ENCODE assay signal across 22 cellular contexts in the genomic region with DNA sequence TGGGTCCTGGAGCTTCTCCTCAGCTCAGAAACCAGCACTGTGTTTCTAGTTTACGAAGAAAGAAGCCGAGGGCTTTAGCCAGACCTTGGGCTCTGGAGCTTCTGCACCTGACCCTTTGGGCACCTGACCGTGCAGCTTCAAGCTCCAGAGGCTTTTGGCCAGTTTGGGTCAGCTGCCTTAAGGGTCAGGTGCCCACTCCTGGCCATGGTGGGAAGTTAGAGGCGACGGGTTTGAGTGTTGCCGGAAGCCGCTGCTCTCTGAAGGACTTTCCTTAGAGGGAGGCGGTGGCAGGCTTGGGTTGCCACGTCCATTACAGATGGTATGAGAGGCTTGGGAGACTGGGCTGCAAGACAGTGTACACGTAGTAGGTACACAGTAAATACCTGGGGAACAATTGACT. TPM values are rescaled to one million over a fixed set of nuclear protein-coding genes. Genes with fewer than 3 reads are reported as not detected.
DNase-seq lines count a peak whose midpoint lies in the region; ATAC-seq and TF ChIP-seq lines count a peak whose summit lies in the region.
"Had no signal": no experiment of that assay in that cellular context is flagged by ENCODE, and none has a peak within 500 bp of the region (broad histone marks: within the 10 kb centered on the region; RNA-seq: fewer than 3 reads in every experiment).

No MANE protein-coding gene starts in this region.

- no peaks in the 10 kb centered on the region for H3K79me1 ChIP-seq in IMR-90 (ENCODE audit: low read depth in 1 of 2, low read length in 2 of 2)

- POLR2A ChIA-PET in IMR-90 (lab: Charles Lee; ENCODE audit: unreplicated experiment), result no interaction called here
- POLR2A ChIA-PET in HEK293T (lab: Yijun Ruan, JAX), result no interaction called here

- no peak overlapping the region for H4K5ac ChIP-seq in IMR-90 (ENCODE audit: low read depth, low read length)

- H3K14ac ChIP-seq in IMR-90 (replicated peaks; ENCODE audit: low read depth, low read length), result no peak overlapping the region

- H3K4ac ChIP-seq in IMR-90 (ENCODE audit: low read depth, low read length), result no peak overlapping the region

- H3K27me3 ChIP-seq in IMR-90 (ENCODE audit: control insufficient read depth, insufficient read depth, low read length), result no peaks in the 10 kb centered on the region

- no peaks in the 10 kb centered on the region for H3K9me3 ChIP-seq in IMR-90 (ENCODE audit: control insufficient read depth, insufficient read depth, low read length)

- H3K9me3 Mint-ChIP-seq in activated CD4-positive, alpha-beta T cell treated with anti-CD3 and anti-CD28 coated beads, Interleukin-2, amount 10 ng/mL, durations not matched to agents 24 days and 14 days, result no peaks in the 10 kb centered on the region
- H3K9me3 Mint-ChIP-seq in activated T-helper 17 cell treated with anti-CD3 and anti-CD28 coated beads, Interleukin-2, amount 50 U/mL, for 72 hours, result no peaks in the 10 kb centered on the region
- no peaks in the 10 kb centered on the region for H3K9me3 Mint-ChIP-seq in neural crest cell
- H3K9me3 Mint-ChIP-seq: CD8-positive, alpha-beta memory T cell; H9 had no signal

- intact Hi-C loops in activated CD4-positive, alpha-beta T cell treated with anti-CD3 and anti-CD28 coated beads, Interleukin-2, amount 10 ng/mL, durations not matched to agents 24 days and 14 days (cut with micrococcal nuclease), result no loop called here
- intact Hi-C loops in IMR-90 (cut with micrococcal nuclease), result no loop called here

- H3K36me3 ChIP-seq in IMR-90 (ENCODE audit: control insufficient read depth, insufficient read depth, low read length), result peaks cover 3% of the 10 kb centered on the region; the same call in 1 of the 2 replicates

- peaks cover 51% of the 10 kb centered on the region for H3K36me3 Mint-ChIP-seq in activated CD4-positive, alpha-beta T cell treated with anti-CD3 and anti-CD28 coated beads, Interleukin-2, amount 10 ng/mL, durations not matched to agents 24 days and 14 days (ENCODE audit: low read depth)
- peaks cover 70% of the 10 kb centered on the region for H3K36me3 Mint-ChIP-seq in activated T-helper 17 cell treated with anti-CD3 and anti-CD28 coated beads, Interleukin-2, amount 50 U/mL, for 72 hours (ENCODE audit: low read depth)
- H3K36me3 Mint-ChIP-seq in neural crest cell (ENCODE audit: low read depth), result no peaks in the 10 kb centered on the region

- peak overlapping the region; percentile 29 for H3K27ac Mint-ChIP-seq in activated CD4-positive, alpha-beta T cell treated with anti-CD3 and anti-CD28 coated beads, Interleukin-2, amount 10 ng/mL, durations not matched to agents 24 days and 14 days
- H3K27ac Mint-ChIP-seq in activated T-helper 17 cell treated with anti-CD3 and anti-CD28 coated beads, Interleukin-2, amount 50 U/mL, for 72 hours, result peak overlapping the region; percentile 30
- peak overlapping the region; percentile 67 for H3K27ac Mint-ChIP-seq in neural crest cell (ENCODE audit: unreplicated experiment)

- peaks cover 9% of the 10 kb centered on the region for H3K4me1 Mint-ChIP-seq in activated CD4-positive, alpha-beta T cell treated with anti-CD3 and anti-CD28 coated beads, Interleukin-2, amount 10 ng/mL, durations not matched to agents 24 days and 14 days
- peaks cover 6% of the 10 kb centered on the region for H3K4me1 Mint-ChIP-seq in activated T-helper 17 cell treated with anti-CD3 and anti-CD28 coated beads, Interleukin-2, amount 50 U/mL, for 72 hours
- no peaks in the 10 kb centered on the region for H3K4me1 Mint-ChIP-seq in neural crest cell

- H2AK5ac ChIP-seq in IMR-90 (ENCODE audit: low read depth, low read length), result peak overlapping the region; percentile 65; the same call in 1 of the 2 replicates

- H2AK9ac ChIP-seq in IMR-90 (replicated peaks; ENCODE audit: low read depth, low read length, poor library complexity), result no peak overlapping the region

- no peak overlapping the region for H3K18ac ChIP-seq in IMR-90 (ENCODE audit: low read depth, low read length)

- H2AFZ ChIP-seq in IMR-90 (replicated peaks; ENCODE audit: low read length, poor library complexity), result no peak overlapping the region

- no peak for ATAC-seq in IMR-90 (ENCODE audit: low read depth)
- no peak for ATAC-seq in activated T-helper 17 cell treated with anti-CD3 and anti-CD28 coated beads, Interleukin-2, amount 50 U/mL, for 72 hours (replicated peaks)
- no peak for ATAC-seq in HG02642 (IDR thresholded peaks at IDR 0.05; ENCODE audit: poor library complexity, unreplicated experiment)
- ATAC-seq: Right ventricle myocardium inferior had no signal

- CTCF ChIA-PET in IMR-90 (lab: Yijun Ruan, JAX), result interaction anchor here (0.7 kb wide), 1 partner anchor 53 kb away, joined by 3 read pairs; no protein-coding TSS in a partner anchor
- CTCF ChIA-PET in HEK293T (lab: Yijun Ruan, JAX), result no interaction called here

- H3K4me3 Mint-ChIP-seq in activated CD4-positive, alpha-beta T cell treated with anti-CD3 and anti-CD28 coated beads, Interleukin-2, amount 10 ng/mL, durations not matched to agents 24 days and 14 days, result no peak overlapping the region
- H3K4me3 Mint-ChIP-seq in activated T-helper 17 cell treated with anti-CD3 and anti-CD28 coated beads, Interleukin-2, amount 50 U/mL, for 72 hours, result no peak overlapping the region
- H3K4me3 Mint-ChIP-seq in neural crest cell, result no peak overlapping the region
- H3K4me3 Mint-ChIP-seq: CD8-positive, alpha-beta memory T cell; H9 had no signal

- H3K4me1 ChIP-seq in IMR-90 (ENCODE audit: control insufficient read depth, insufficient read depth, low read length), result peaks cover 8% of the 10 kb centered on the region; the same call in 1 of the 2 replicates

- H4K20me1 ChIP-seq in IMR-90 (ENCODE audit: insufficient read depth, low read length), result no peaks in the 10 kb centered on the region

- no peak overlapping the region for H4K8ac ChIP-seq in IMR-90 (ENCODE audit: low read depth in 2 of 2, low read length in 2 of 2)

- no peak for TF ChIP-seq POLR2A in IMR-90 (IDR thresholded peaks at IDR 0.05; ENCODE audit: low read depth, low read length)

- TF ChIP-seq RAD21 in IMR-90 (IDR thresholded peaks at IDR 0.05; ENCODE audit: low read length), result no peak

- no peaks in the 10 kb centered on the region for H3K27me3 Mint-ChIP-seq in activated CD4-positive, alpha-beta T cell treated with anti-CD3 and anti-CD28 coated beads, Interleukin-2, amount 10 ng/mL, durations not matched to agents 24 days and 14 days
- H3K27me3 Mint-ChIP-seq in activated T-helper 17 cell treated with anti-CD3 and anti-CD28 coated beads, Interleukin-2, amount 50 U/mL, for 72 hours, result no peaks in the 10 kb centered on the region
- H3K27me3 Mint-ChIP-seq in neural crest cell (ENCODE audit: low read depth), result no peaks in the 10 kb centered on the region

- DNase-seq in activated CD4-positive, alpha-beta T cell treated with anti-CD3 and anti-CD28 coated beads, Interleukin-2, amount 10 ng/mL, durations not matched to agents 24 days and 14 days, result no peak
- no peak for DNase-seq in activated CD4-positive, alpha-beta T cell treated with anti-CD3 and anti-CD28 coated beads, Interleukin-2, amount 50 U/mL, for 4 hours
- no peak for DNase-seq in IMR-90
- DNase-seq in neural crest cell (ENCODE audit: low read depth, low spot score), result no peak
- DNase-seq in SW480 (ENCODE audit: low spot score), result no peak
- DNase-seq in HEK293T (ENCODE audit: extremely low spot score), result no peak
- DNase-seq: 8988T; C1 segment of cervical spinal cord; Calu3; CD8-positive, alpha-beta memory T cell; DMS153; H9; NCI-H1105 treated with DMSO at 0.1 percent for 48 hours; NCI-H1694; NCI-H2081; NCI-H2171 treated with DMSO at 0.1 percent for 48 hours; NCI-H526 treated with DMSO at 0.1 percent for 48 hours; OCI-M1 had no signal

- in situ Hi-C loops in IMR-90 (cut with MboI; ENCODE audit: low sequenced_read_pairs), result no loop called here

- dilution Hi-C loops in IMR-90 (cut with HindIII; ENCODE audit: low sequenced_read_pairs, unreplicated experiment), result no loop called here

- no peak overlapping the region for H3K56ac ChIP-seq in IMR-90 (ENCODE audit: extremely low read depth, insufficient read depth, low read length)

- no peak overlapping the region for H2BK20ac ChIP-seq in IMR-90 (ENCODE audit: low read depth, low read length)

- no TSS peak for BruUV-seq in IMR-90 (replicated peaks; lab: Mats Ljungman, UMichigan)

- H2BK120ac ChIP-seq in IMR-90 (ENCODE audit: low read depth, low read length), result no peak overlapping the region

- 90% methylated on average over 4 of the region's 10 CpGs; no CpG with 5 or more reads in 1 of the 2 experiments for WGBS in IMR-90 (ENCODE audit: extremely low coverage in 2 of 2, insufficient read length in 1 of 2), 2 experiments

- TF ChIP-seq CTCF in IMR-90 (conservative IDR thresholded peaks at IDR 0.05; ENCODE audit: low read depth, low read length), result no peak
- no peak for TF ChIP-seq CTCF in neural crest cell (conservative IDR thresholded peaks at IDR 0.05)

- no peak overlapping the region for H4K91ac ChIP-seq in IMR-90 (ENCODE audit: insufficient read depth, low read depth, low read length)

- no peak overlapping the region for H3K27ac ChIP-seq in IMR-90 (ENCODE audit: insufficient read depth, low read length)
- H3K27ac ChIP-seq: KMS-11 had no signal

- no peak overlapping the region for H2BK5ac ChIP-seq in IMR-90 (ENCODE audit: low read depth, low read length, poor library complexity, severe bottlenecking)

- H3K9me1 ChIP-seq in IMR-90 (ENCODE audit: insufficient read depth, low read length), result peaks cover 6% of the 10 kb centered on the region; the same call in 1 of the 2 replicates

- no peak overlapping the region for H2BK15ac ChIP-seq in IMR-90 (ENCODE audit: low read depth, low read length)

- no peak overlapping the region for H3K23ac ChIP-seq in IMR-90 (ENCODE audit: low read depth, low read length)

- H3K9ac ChIP-seq in IMR-90 (ENCODE audit: low read depth, low read length), result no peak overlapping the region
- H3K9ac ChIP-seq: KMS-11 had no signal

- H3K4me3 ChIP-seq in IMR-90 (ENCODE audit: insufficient read depth, low read depth, low read length), result no peak overlapping the region

- no peak overlapping the region for H3K4me2 ChIP-seq in IMR-90 (ENCODE audit: low read depth, low read length)
- H3K4me2 ChIP-seq: KMS-11 had no signal

TF ChIP-seq in IMR-90, 13 proteins besides CTCF, POLR2A, EP300 and RAD21 (continues in another document):
- no peak for TF ChIP-seq RCOR1 (IDR thresholded peaks at IDR 0.05; ENCODE audit: insufficient replicate concordance, low read length)
- TF ChIP-seq CEBPB (IDR thresholded peaks at IDR 0.05; ENCODE audit: low read depth, low read length), result no peak

TF ChIP-seq in HEK293T, 16 proteins besides CTCF, POLR2A, EP300 and RAD21 (continues in another document):
- TF ChIP-seq BHLHE40 (IDR thresholded peaks at IDR 0.05; ENCODE audit: borderline replicate concordance) (no peak), CTBP1 (IDR thresholded peaks at IDR 0.05; ENCODE audit: borderline replicate concordance) (no peak)

RNA-seq across cellular contexts. Expression of a gene that starts 52.3 kb away (rescaled TPM):
- total RNA-seq in activated CD4-positive, alpha-beta T cell treated with anti-CD3 and anti-CD28 coated beads, Interleukin-2, amount 10 ng/mL, durations not matched to agents 24 days and 14 days, result 44.9 and 52.1 TPM in 2 replicates
- total RNA-seq in IMR-90 (2012; rRNA removed) (29.2 and 34.1 TPM in 2 replicates), neural crest cell (29.0 and 29.2 TPM in 2 replicates)
- 48.8 and 52.2 TPM in 2 replicates for polyA plus RNA-seq in IMR-90 (2012; rRNA removed)
- polyA plus RNA-seq in IMR-90 (2012; cell fraction: cytosol; rRNA removed), result 56.6 and 58.1 TPM in 2 replicates
- 159 and 173 TPM in 2 replicates for polyA plus RNA-seq in IMR-90 (2012; cell fraction: nucleus; rRNA removed; ENCODE audit: low replicate concordance)
- total RNA-seq in activated T-helper 17 cell treated with anti-CD3 and anti-CD28 coated beads, Interleukin-2, amount 50 U/mL, for 72 hours, result 10 to 100 TPM; 41.1 to 44.1 TPM
